In the genomic region with DNA sequence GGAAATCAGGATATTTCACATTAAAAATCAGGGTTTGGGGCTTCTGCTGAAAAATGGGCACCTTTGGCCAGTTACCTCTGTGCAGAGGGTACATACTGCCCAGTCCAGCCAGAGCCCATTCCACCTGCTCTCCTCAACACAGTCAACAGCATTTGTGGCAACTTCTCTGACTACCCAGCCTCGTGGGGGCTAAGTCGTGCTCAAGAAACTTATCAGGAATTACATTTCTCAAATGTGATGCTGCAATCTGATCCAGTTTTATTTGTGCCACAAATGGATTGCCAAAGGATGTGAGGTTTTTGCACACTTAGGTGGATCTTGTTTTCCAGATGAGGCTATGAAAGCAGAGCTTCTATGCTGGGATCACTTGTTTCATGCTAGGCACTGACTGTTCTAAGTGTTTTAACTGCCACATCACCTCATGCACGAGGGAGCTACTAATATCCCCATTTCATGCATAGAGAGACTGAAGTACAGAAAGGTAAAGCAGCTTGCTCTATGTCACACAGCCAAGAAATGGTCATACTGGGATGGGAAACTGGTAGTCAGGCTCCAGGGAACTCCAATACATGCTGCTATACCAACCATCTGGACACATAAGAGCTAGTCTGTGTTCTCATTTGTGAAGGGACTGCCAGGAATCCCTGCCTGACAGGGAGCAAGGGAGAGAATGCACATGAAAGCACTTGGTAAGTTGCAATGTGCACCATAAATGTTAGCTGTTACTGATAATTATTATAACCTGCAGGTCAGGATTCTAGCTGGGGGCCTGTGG, we compare ENCODE assay signal across 22 cellular contexts.
DNase-seq lines count a peak whose midpoint lies in the region; ATAC-seq and TF ChIP-seq lines count a peak whose summit lies in the region.
"Had no signal": no experiment of that assay in that cellular context is flagged by ENCODE, and none has a peak within 500 bp of the region (broad histone marks: within the 10 kb centered on the region; RNA-seq: fewer than 3 reads in every experiment).

No MANE protein-coding gene starts in this region.

- no peaks in the 10 kb centered on the region for H3K79me1 ChIP-seq in IMR-90 (ENCODE audit: low read depth in 1 of 2, low read length in 2 of 2)

- H3K9ac ChIP-seq in IMR-90 (ENCODE audit: low read depth, low read length) (no peak overlapping the region), neural progenitor cell (no peak overlapping the region)
- H3K9ac ChIP-seq: BLaER1 treated with 17β-estradiol and CSF1 and Interleukin-3, amounts not matched to agents 10 nM and 100 nM had no signal

- H3K27me3 Mint-ChIP-seq in neural progenitor cell (ENCODE audit: insufficient read depth, low read depth), result peaks cover 2% of the 10 kb centered on the region
- peaks cover 7 to 22% (median 11%) of the 10 kb centered on the region in 5 donors for H3K27me3 Mint-ChIP-seq in naive thymus-derived CD8-positive, alpha-beta T cell

- H3K9me1 ChIP-seq in IMR-90 (ENCODE audit: insufficient read depth, low read length), result peaks cover 19% of the 10 kb centered on the region

- no peak overlapping the region for H4K91ac ChIP-seq in IMR-90 (ENCODE audit: insufficient read depth, low read depth, low read length)

- H3K27me3 ChIP-seq in IMR-90 (ENCODE audit: control insufficient read depth, insufficient read depth, low read length) (no peaks in the 10 kb centered on the region), esophagus muscularis mucosa (no peaks in the 10 kb centered on the region), neural progenitor cell (no peaks in the 10 kb centered on the region)
- H3K27me3 ChIP-seq: BLaER1 treated with 17β-estradiol and CSF1 and Interleukin-3, amounts not matched to agents 10 nM and 100 nM had no signal

- 0 out of 2 replicates have a peak overlapping the region, but pooled peaks have one; percentile 10 for H2BK120ac ChIP-seq in IMR-90 (ENCODE audit: low read depth, low read length)

- DNase-seq in IMR-90 (no peak), NCI-H446 treated with DMSO at 0.1 percent for 48 hours (lab: John Stamatoyannopoulos, UW) (peak; percentile 3), esophagus muscularis mucosa (ENCODE audit: extremely low spot score) (peak; percentile 90), neural progenitor cell (ENCODE audit: low spot score) (no peak), NCI-H1694 treated with DMSO at 0.1 percent for 48 hours (lab: John Stamatoyannopoulos, UW) (no peak), activated gamma-delta T cell (lab: John Stamatoyannopoulos, UW) (no peak)
- no peak for DNase-seq in naive thymus-derived CD8-positive, alpha-beta T cell
- DNase-seq: AML-193; CD4-positive, alpha-beta memory T cell; COR-L47; DMS79; EL; GF-D8; NCI-H1092; NCI-H1436; NCI-H187 treated with DMSO at 0.1 percent for 48 hours; NCI-H2171 treated with DMSO at 0.1 percent for 48 hours; SIG-M5 had no signal

- no peak overlapping the region for H3K18ac ChIP-seq in IMR-90 (ENCODE audit: low read depth, low read length)

- H3K4ac ChIP-seq in IMR-90 (ENCODE audit: low read depth, low read length), result peak overlapping the region; percentile 4; the same call in 1 of the 2 replicates

- no peak overlapping the region for H2BK20ac ChIP-seq in IMR-90 (ENCODE audit: low read depth, low read length)

- POLR2A ChIA-PET in IMR-90 (lab: Charles Lee; ENCODE audit: unreplicated experiment), result no interaction called here
- POLR2A ChIA-PET in naive thymus-derived CD8-positive, alpha-beta T cell (lab: Charles Lee), result no interaction called here

- intact Hi-C loops in IMR-90 (cut with micrococcal nuclease), result loop anchor here (10.0 kb wide), 1 partner anchor 90 kb away; a partner anchor contains a TSS
- intact Hi-C loops in esophagus muscularis mucosa (cut with DNase I), result no loop called here

- TF ChIP-seq POLR2A in IMR-90 (IDR thresholded peaks at IDR 0.05; ENCODE audit: low read depth, low read length) (no peak), esophagus muscularis mucosa (IDR thresholded peaks at IDR 0.05; ENCODE audit: low read depth) (no peak)

- dilution Hi-C loops in IMR-90 (cut with HindIII; ENCODE audit: low sequenced_read_pairs, unreplicated experiment), result no loop called here

- CTCF ChIA-PET in IMR-90 (lab: Yijun Ruan, JAX), result interaction anchor here (1.6 kb wide), 1 partner anchor 10 kb away, joined by 3 read pairs; no protein-coding TSS in a partner anchor

- H3K27ac ChIP-seq in IMR-90 (ENCODE audit: insufficient read depth, low read length) (no peak overlapping the region), esophagus muscularis mucosa (replicated peaks in 1 of 4) (no peak overlapping the region), neural progenitor cell (no peak overlapping the region)
- H3K27ac ChIP-seq: A549; BLaER1 treated with 17β-estradiol and CSF1 and Interleukin-3, amounts not matched to agents 10 nM and 100 nM; SK-N-MC had no signal

- no peaks in the 10 kb centered on the region for H3K79me2 ChIP-seq in neural progenitor cell (ENCODE audit: low read depth)

- no peak overlapping the region for H2AFZ ChIP-seq in IMR-90 (replicated peaks; ENCODE audit: low read length, poor library complexity)
- H2AFZ ChIP-seq in neural progenitor cell (replicated peaks), result no peak overlapping the region

- H2AK5ac ChIP-seq in IMR-90 (ENCODE audit: low read depth, low read length), result peak overlapping the region; percentile 17; the same call in 1 of the 2 replicates

- no peaks in the 10 kb centered on the region for H4K20me1 ChIP-seq in IMR-90 (ENCODE audit: insufficient read depth, low read length)
- no peaks in the 10 kb centered on the region for H4K20me1 ChIP-seq in neural progenitor cell (ENCODE audit: low read depth)
- H4K20me1 ChIP-seq: BLaER1 treated with 17β-estradiol and CSF1 and Interleukin-3, amounts not matched to agents 10 nM and 100 nM had no signal

- H2BK15ac ChIP-seq in IMR-90 (ENCODE audit: low read depth, low read length), result peak overlapping the region; percentile 12; the same call in 1 of the 3 replicates

- H2AK9ac ChIP-seq in IMR-90 (replicated peaks; ENCODE audit: low read depth, low read length, poor library complexity), result no peak overlapping the region

- no peak overlapping the region for H4K5ac ChIP-seq in IMR-90 (ENCODE audit: low read depth, low read length)

- peaks cover 44% of the 10 kb centered on the region for H3K4me1 Mint-ChIP-seq in neural progenitor cell
- peaks cover 0 to 3% (median 0%) of the 10 kb centered on the region in 4 donors for H3K4me1 Mint-ChIP-seq in naive thymus-derived CD8-positive, alpha-beta T cell
- H3K4me1 Mint-ChIP-seq: CD4-positive, alpha-beta memory T cell had no signal

- no peak overlapping the region for H4K8ac ChIP-seq in IMR-90 (ENCODE audit: low read depth in 2 of 2, low read length in 2 of 2)

- no peaks in the 10 kb centered on the region for H3K36me3 Mint-ChIP-seq in neural progenitor cell
- no peaks in the 10 kb centered on the region for H3K36me3 Mint-ChIP-seq in naive thymus-derived CD8-positive, alpha-beta T cell
- H3K36me3 Mint-ChIP-seq: CD4-positive, alpha-beta memory T cell had no signal

- no peaks in the 10 kb centered on the region for H3K9me3 Mint-ChIP-seq in neural progenitor cell
- H3K9me3 Mint-ChIP-seq in naive thymus-derived CD8-positive, alpha-beta T cell, result no peaks in the 10 kb centered on the region
- H3K9me3 Mint-ChIP-seq: CD4-positive, alpha-beta memory T cell had no signal

- H3F3A ChIP-seq in neural progenitor cell (ENCODE audit: low read depth), result peaks cover 4% of the 10 kb centered on the region

- ATAC-seq in IMR-90 (ENCODE audit: low read depth), result no peak
- no peak for ATAC-seq in naive thymus-derived CD8-positive, alpha-beta T cell
- ATAC-seq: A549, HCT116 had no signal

- TF ChIP-seq CTCF in IMR-90 (conservative IDR thresholded peaks at IDR 0.05; ENCODE audit: low read depth, low read length) (no peak), esophagus muscularis mucosa (IDR thresholded peaks at IDR 0.05) (no peak), neural progenitor cell (IDR thresholded peaks at IDR 0.05) (no peak)

- no CpG with 5 or more reads among the region's 3 CpGs for WGBS in IMR-90 (ENCODE audit: extremely low coverage in 2 of 2, insufficient read length in 1 of 2), 2 experiments
- 46% methylated on average over 3 of the region's 3 CpGs for WGBS in esophagus muscularis mucosa

- H3K4me3 Mint-ChIP-seq in neural progenitor cell, result no peak overlapping the region
- H3K4me3 Mint-ChIP-seq in naive thymus-derived CD8-positive, alpha-beta T cell, result no peak overlapping the region
- H3K4me3 Mint-ChIP-seq: CD4-positive, alpha-beta memory T cell had no signal

- H3K4me2 ChIP-seq in IMR-90 (ENCODE audit: low read depth, low read length), result no peak overlapping the region
- H3K4me2 ChIP-seq in neural progenitor cell, result no peak overlapping the region
- H3K4me2 ChIP-seq: A549; BLaER1 treated with 17β-estradiol and CSF1 and Interleukin-3, amounts not matched to agents 10 nM and 100 nM had no signal

- no peak overlapping the region for H2BK5ac ChIP-seq in IMR-90 (ENCODE audit: low read depth, low read length, poor library complexity, severe bottlenecking)

- in situ Hi-C loops in IMR-90 (cut with MboI; ENCODE audit: low sequenced_read_pairs), result no loop called here

- TF ChIP-seq EP300 in esophagus muscularis mucosa (IDR thresholded peaks at IDR 0.05), result no peak

- H3K9me3 ChIP-seq in IMR-90 (ENCODE audit: control insufficient read depth, insufficient read depth, low read length) (no peaks in the 10 kb centered on the region), esophagus muscularis mucosa (no peaks in the 10 kb centered on the region), neural progenitor cell (ENCODE audit: low read depth) (no peaks in the 10 kb centered on the region)
- H3K9me3 ChIP-seq: A549; BLaER1 treated with 17β-estradiol and CSF1 and Interleukin-3, amounts not matched to agents 10 nM and 100 nM had no signal

- no peak overlapping the region for H3K56ac ChIP-seq in IMR-90 (ENCODE audit: extremely low read depth, insufficient read depth, low read length)

- no peak overlapping the region for H3K23ac ChIP-seq in IMR-90 (ENCODE audit: low read depth, low read length)

- no TSS peak for BruUV-seq in IMR-90 (replicated peaks; lab: Mats Ljungman, UMichigan)

- TF ChIP-seq RAD21 in IMR-90 (IDR thresholded peaks at IDR 0.05; ENCODE audit: low read length), result no peak

- H3K36me3 ChIP-seq in IMR-90 (ENCODE audit: control insufficient read depth, insufficient read depth, low read length), result no peaks in the 10 kb centered on the region
- no peaks in the 10 kb centered on the region for H3K36me3 ChIP-seq in esophagus muscularis mucosa
- no peaks in the 10 kb centered on the region for H3K36me3 ChIP-seq in neural progenitor cell
- H3K36me3 ChIP-seq: BLaER1 treated with 17β-estradiol and CSF1 and Interleukin-3, amounts not matched to agents 10 nM and 100 nM had no signal

- peak overlapping the region; percentile 37 for H3K27ac Mint-ChIP-seq in neural progenitor cell
- no peak overlapping the region for H3K27ac Mint-ChIP-seq in naive thymus-derived CD8-positive, alpha-beta T cell

- H3K14ac ChIP-seq in IMR-90 (replicated peaks; ENCODE audit: low read depth, low read length), result no peak overlapping the region; the same call in 1 of the 2 replicates

- H3K4me1 ChIP-seq in IMR-90 (ENCODE audit: control insufficient read depth, insufficient read depth, low read length) (peaks cover 20% of the 10 kb centered on the region), esophagus muscularis mucosa (peaks cover 9 to 17% (median 14%) of the 10 kb centered on the region in 4 donors), neural progenitor cell (peaks cover 27% of the 10 kb centered on the region)

- H3K4me3 ChIP-seq in IMR-90 (ENCODE audit: insufficient read depth, low read depth, low read length) (no peak overlapping the region), esophagus muscularis mucosa (no peak overlapping the region), neural progenitor cell (no peak overlapping the region)
- H3K4me3 ChIP-seq: A549; BLaER1 treated with 17β-estradiol and CSF1 and Interleukin-3, amounts not matched to agents 10 nM and 100 nM; SK-N-MC had no signal

Comparison
In these comparisons a context has a peak if more than half of its experiments do, and no peak if none do; other contexts are left out.
1. DNase-seq: peak in NCI-H446 treated with DMSO at 0.1 percent for 48 hours (single experiment) and esophagus muscularis mucosa (single experiment); none in IMR-90 (single experiment), neural progenitor cell (single experiment), NCI-H1694 treated with DMSO at 0.1 percent for 48 hours (single experiment), activated gamma-delta T cell (single experiment) and naive thymus-derived CD8-positive, alpha-beta T cell (0 of 10).